26 cellular contexts compared by ENCODE assay signal in genomic region chr3:152038491-152038890, GRCh38.
"Had no signal": no experiment of that assay in that cellular context is flagged by ENCODE, and none has a peak within 500 bp of the region (broad histone marks: within the 10 kb centered on the region; RNA-seq: fewer than 3 reads in every experiment).

No MANE protein-coding gene starts in this region.

- H3K4me3 Mint-ChIP-seq: immature natural killer cell; mesothelial cell of epicardium; naive B cell; natural killer cell; nephron progenitor cell; neural progenitor cell; stimulated activated naive B cell treated with anti-CD40 and anti-IgM and Interleukin-4, amounts not matched to agents 10 μg/mL and 1 μg/mL and 100 μg/mL, for 72 hours had no signal

- DNase-seq: hypothalamus; immature natural killer cell; islet precursor cell; left ventricle myocardium inferior; naive B cell; natural killer cell; nephron progenitor cell; occipital lobe; right lobe of liver; stimulated activated CD4-positive, alpha-beta T cell treated with anti-CD3 and anti-CD28 coated beads, Interleukin-12 subunit alpha, Interleukin-12 subunit beta, amount 100 ng/mL, for 4 hours; stimulated activated CD4-positive, alpha-beta T cell treated with anti-CD3 and anti-CD28 coated beads, Interleukin-15, amount 100 ng/mL, for 24 hours; stimulated activated CD4-positive, alpha-beta T cell treated with anti-CD3 and anti-CD28 coated beads, Interleukin-2, amount 100 ng/mL, for 24 hours; stimulated activated CD4-positive, alpha-beta T cell treated with anti-CD3 and anti-CD28 coated beads, Interleukin-4, amount 100 ng/mL, for 1 hour; stimulated activated naive B cell treated with anti-CD40 and anti-IgM and Interleukin-4, amounts not matched to agents 10 μg/mL and 1 μg/mL and 100 μg/mL, for 72 hours; stimulated activated naive CD8-positive, alpha-beta T cell treated with anti-CD3 and anti-CD28 coated beads, Interleukin-15, Interleukin-2, amounts not matched to agents 100 U/mL and 50 U/mL, for 24 hours; stomach; testis; tibial artery; upper lobe of right lung had no signal

- FAIRE-seq: urothelium cell line had no signal

- H3K27me3 Mint-ChIP-seq: naive B cell; progenitor cell of endocrine pancreas; stimulated activated naive B cell treated with anti-CD40 and anti-IgM and Interleukin-4, amounts not matched to agents 10 μg/mL and 1 μg/mL and 100 μg/mL, for 72 hours had no signal

- H3K36me3 Mint-ChIP-seq: neural progenitor cell had no signal

- H3K27me3 ChIP-seq: neural progenitor cell, neutrophil, right atrium auricular region, right lobe of liver, stomach, testis, tibial artery, upper lobe of right lung had no signal

- H3K4me3 ChIP-seq: left ventricle myocardium inferior, lung, neural progenitor cell, right atrium auricular region, right lobe of liver, stomach, testis, tibial artery, upper lobe of right lung had no signal

- H3K4me1 Mint-ChIP-seq: immature natural killer cell, mesothelial cell of epicardium, nephron progenitor cell, neural progenitor cell had no signal

- H3K9me3 Mint-ChIP-seq: natural killer cell had no signal

- ATAC-seq: natural killer cell; right lobe of liver; stimulated activated naive B cell treated with anti-CD40 and anti-IgM and Interleukin-4, amounts not matched to agents 10 μg/mL and 1 μg/mL and 100 μg/mL, for 72 hours; stimulated activated naive CD8-positive, alpha-beta T cell treated with anti-CD3 and anti-CD28 coated beads, Interleukin-15, Interleukin-2, amounts not matched to agents 100 U/mL and 50 U/mL, for 24 hours; upper lobe of right lung had no signal

- H3K4me1 ChIP-seq: left ventricle myocardium inferior, neural progenitor cell, right atrium auricular region, right lobe of liver, stomach, testis, upper lobe of right lung had no signal

- H3K9me3 ChIP-seq: testis, tibial artery had no signal

- H3K27ac Mint-ChIP-seq: immature natural killer cell; mesothelial cell of epicardium; naive B cell; natural killer cell; nephron progenitor cell; neural progenitor cell; progenitor cell of endocrine pancreas; stimulated activated naive B cell treated with anti-CD40 and anti-IgM and Interleukin-4, amounts not matched to agents 10 μg/mL and 1 μg/mL and 100 μg/mL, for 72 hours had no signal

- H3K9ac ChIP-seq: neural progenitor cell had no signal

- H3K27ac ChIP-seq: left ventricle myocardium inferior, neural progenitor cell, neutrophil, right atrium auricular region, right lobe of liver, stomach, testis, tibial artery, upper lobe of right lung had no signal

- H3K36me3 ChIP-seq: left ventricle myocardium inferior, neural progenitor cell, neutrophil, right atrium auricular region, right lobe of liver, stomach, tibial artery, upper lobe of right lung had no signal
